1 cellular context compared by ENCODE assay signal in the genomic region with DNA sequence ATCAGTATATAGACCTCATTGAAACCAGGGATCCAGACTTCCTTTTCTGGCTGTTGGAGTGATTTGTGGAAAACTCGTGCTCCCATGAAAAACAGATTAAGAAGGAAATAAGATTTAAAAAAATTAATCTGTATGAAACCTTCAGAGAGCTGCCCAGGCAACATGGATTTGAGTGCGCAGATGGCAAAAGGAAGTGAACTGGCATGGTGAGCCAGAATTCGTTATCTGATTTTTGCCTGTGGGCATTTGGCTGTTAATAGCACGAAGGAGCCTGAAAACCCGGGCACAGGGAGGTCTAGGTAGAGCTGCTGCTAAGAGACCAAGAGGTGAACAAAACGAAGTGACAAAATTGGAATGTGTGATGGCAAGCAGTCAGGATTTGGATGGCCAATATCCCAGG.
TF ChIP-seq lines count a peak whose summit lies in the region.

No MANE protein-coding gene starts in this region.

TF ChIP-seq in SK-N-SH, 30 proteins besides CTCF, POLR2A, EP300 and RAD21 (continued from another document):
- TF ChIP-seq, protein P1, sequence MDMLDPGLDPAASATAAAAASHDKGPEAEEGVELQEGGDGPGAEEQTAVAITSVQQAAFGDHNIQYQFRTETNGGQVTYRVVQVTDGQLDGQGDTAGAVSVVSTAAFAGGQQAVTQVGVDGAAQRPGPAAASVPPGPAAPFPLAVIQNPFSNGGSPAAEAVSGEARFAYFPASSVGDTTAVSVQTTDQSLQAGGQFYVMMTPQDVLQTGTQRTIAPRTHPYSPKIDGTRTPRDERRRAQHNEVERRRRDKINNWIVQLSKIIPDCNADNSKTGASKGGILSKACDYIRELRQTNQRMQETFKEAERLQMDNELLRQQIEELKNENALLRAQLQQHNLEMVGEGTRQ (IDR thresholded peaks at IDR 0.05; ENCODE audit: borderline replicate concordance, low read depth, low read length), result no peak
- TF ChIP-seq TEAD4 (IDR thresholded peaks at IDR 0.05; ENCODE audit: borderline replicate concordance, insufficient read depth) (no peak), RFX5 (IDR thresholded peaks at IDR 0.05; ENCODE audit: low read length) (no peak), RCOR1 (IDR thresholded peaks at IDR 0.05; ENCODE audit: low read length) (peak; percentile 86; the same call in 1 of the 2 replicates), SMC3 (IDR thresholded peaks at IDR 0.05; ENCODE audit: low read depth, low read length) (peak; percentile 5; the same call in 1 of the 2 replicates), ELF1 (IDR thresholded peaks at IDR 0.05) (no peak), YY1 (IDR thresholded peaks at IDR 0.05; ENCODE audit: low read depth) (no peak), GABPA (IDR thresholded peaks at IDR 0.05; ENCODE audit: low read depth) (no peak), FOSL2 (IDR thresholded peaks at IDR 0.05; ENCODE audit: borderline replicate concordance, low read depth) (no peak), JUND (IDR thresholded peaks at IDR 0.05) (no peak), MXI1 (IDR thresholded peaks at IDR 0.05; ENCODE audit: low read depth, low read length) (peak; percentile 61; the same call in 1 of the 2 replicates), GATA2 (CRISPR knock-in tag; IDR thresholded peaks at IDR 0.05) (peak; percentile 81), POLR2AphosphoS5 (IDR thresholded peaks at IDR 0.05; ENCODE audit: low read depth, low read length) (no peak), IRF3 (IDR thresholded peaks at IDR 0.05; ENCODE audit: low read depth, low read length) (no peak), NRF1 (IDR thresholded peaks at IDR 0.05; ENCODE audit: low read depth, low read length) (no peak), SIN3A (IDR thresholded peaks at IDR 0.05; ENCODE audit: borderline replicate concordance, low read depth, low read length) (no peak), FOXJ3 (CRISPR knock-in tag; IDR thresholded peaks at IDR 0.05) (peak; percentile 49; the same call in 1 of the 2 replicates), TCF12 (IDR thresholded peaks at IDR 0.05) (no peak), MEF2A (IDR thresholded peaks at IDR 0.05; ENCODE audit: borderline replicate concordance, low read depth) (no peak), CHD2 (IDR thresholded peaks at IDR 0.05; ENCODE audit: low read length, partially characterized antibody) (peak; percentile 79), MAX (IDR thresholded peaks at IDR 0.05; ENCODE audit: low read depth) (no peak), EZH2phosphoT487 (IDR thresholded peaks at IDR 0.05; ENCODE audit: borderline replicate concordance, low read depth) (no peak)
- TF ChIP-seq, protein P2, sequence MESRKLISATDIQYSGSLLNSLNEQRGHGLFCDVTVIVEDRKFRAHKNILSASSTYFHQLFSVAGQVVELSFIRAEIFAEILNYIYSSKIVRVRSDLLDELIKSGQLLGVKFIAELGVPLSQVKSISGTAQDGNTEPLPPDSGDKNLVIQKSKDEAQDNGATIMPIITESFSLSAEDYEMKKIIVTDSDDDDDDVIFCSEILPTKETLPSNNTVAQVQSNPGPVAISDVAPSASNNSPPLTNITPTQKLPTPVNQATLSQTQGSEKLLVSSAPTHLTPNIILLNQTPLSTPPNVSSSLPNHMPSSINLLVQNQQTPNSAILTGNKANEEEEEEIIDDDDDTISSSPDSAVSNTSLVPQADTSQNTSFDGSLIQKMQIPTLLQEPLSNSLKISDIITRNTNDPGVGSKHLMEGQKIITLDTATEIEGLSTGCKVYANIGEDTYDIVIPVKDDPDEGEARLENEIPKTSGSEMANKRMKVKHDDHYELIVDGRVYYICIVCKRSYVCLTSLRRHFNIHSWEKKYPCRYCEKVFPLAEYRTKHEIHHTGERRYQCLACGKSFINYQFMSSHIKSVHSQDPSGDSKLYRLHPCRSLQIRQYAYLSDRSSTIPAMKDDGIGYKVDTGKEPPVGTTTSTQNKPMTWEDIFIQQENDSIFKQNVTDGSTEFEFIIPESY (IDR thresholded peaks at IDR 0.05; ENCODE audit: borderline replicate concordance, low read depth), result no peak
- TF ChIP-seq, protein P3, sequence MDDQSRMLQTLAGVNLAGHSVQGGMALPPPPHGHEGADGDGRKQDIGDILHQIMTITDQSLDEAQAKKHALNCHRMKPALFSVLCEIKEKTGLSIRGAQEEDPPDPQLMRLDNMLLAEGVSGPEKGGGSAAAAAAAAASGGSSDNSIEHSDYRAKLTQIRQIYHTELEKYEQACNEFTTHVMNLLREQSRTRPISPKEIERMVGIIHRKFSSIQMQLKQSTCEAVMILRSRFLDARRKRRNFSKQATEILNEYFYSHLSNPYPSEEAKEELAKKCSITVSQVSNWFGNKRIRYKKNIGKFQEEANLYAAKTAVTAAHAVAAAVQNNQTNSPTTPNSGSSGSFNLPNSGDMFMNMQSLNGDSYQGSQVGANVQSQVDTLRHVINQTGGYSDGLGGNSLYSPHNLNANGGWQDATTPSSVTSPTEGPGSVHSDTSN (IDR thresholded peaks at IDR 0.05), result no peak
- TF ChIP-seq, protein P4, sequence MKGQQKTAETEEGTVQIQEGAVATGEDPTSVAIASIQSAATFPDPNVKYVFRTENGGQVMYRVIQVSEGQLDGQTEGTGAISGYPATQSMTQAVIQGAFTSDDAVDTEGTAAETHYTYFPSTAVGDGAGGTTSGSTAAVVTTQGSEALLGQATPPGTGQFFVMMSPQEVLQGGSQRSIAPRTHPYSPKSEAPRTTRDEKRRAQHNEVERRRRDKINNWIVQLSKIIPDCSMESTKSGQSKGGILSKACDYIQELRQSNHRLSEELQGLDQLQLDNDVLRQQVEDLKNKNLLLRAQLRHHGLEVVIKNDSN (IDR thresholded peaks at IDR 0.05; ENCODE audit: borderline replicate concordance, low read depth), result no peak
TF ChIP-seq in SK-N-SH: peak in this region for 6.
